In the genomic region with DNA sequence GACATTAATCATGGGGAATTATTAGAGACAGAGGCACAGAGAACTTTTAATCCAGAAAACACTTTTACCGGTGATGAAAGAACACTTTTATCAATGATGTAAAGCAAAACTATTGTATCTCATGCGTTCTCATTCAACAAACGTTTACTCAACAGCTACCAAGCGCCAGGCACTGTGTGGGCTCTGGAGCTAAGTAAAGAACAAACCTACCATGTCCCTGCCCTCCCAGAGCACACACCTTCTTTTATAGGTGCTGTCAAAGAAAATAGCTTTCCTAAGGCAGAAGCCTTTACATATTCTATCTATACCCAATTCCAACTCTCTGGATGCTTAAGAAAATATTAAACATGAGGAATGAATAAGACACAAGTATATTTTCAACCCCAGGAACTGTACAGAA, we compare ENCODE assay signal across 18 cellular contexts.
A peak's percentile ranks its signal among the peaks of the same experiment; 100 is the strongest.
DNase-seq lines count a peak whose midpoint lies in the region; ATAC-seq, FAIRE-seq and TF ChIP-seq lines count a peak whose summit lies in the region.
"Had no signal": no experiment of that assay in that cellular context is flagged by ENCODE, and none has a peak within 500 bp of the region (broad histone marks: within the 10 kb centered on the region; RNA-seq: fewer than 3 reads in every experiment).

No MANE protein-coding gene starts in this region.

- H3K27ac Mint-ChIP-seq in effector memory CD8-positive, alpha-beta T cell, result peak overlapping the region; percentile 55 to 81

- peaks cover 54 to 71% of the 10 kb centered on the region in 2 donors for H3K4me1 Mint-ChIP-seq in effector memory CD8-positive, alpha-beta T cell (ENCODE audit: low read depth in 2 of 2)

- ATAC-seq in effector memory CD8-positive, alpha-beta T cell (replicated peaks), result no peak
- no peak for ATAC-seq in GM18867 (IDR thresholded peaks at IDR 0.05; ENCODE audit: unreplicated experiment)

- H3K4me1 ChIP-seq in BLaER1, result peaks cover 39% of the 10 kb centered on the region

- no peak for TF ChIP-seq POLR2A in erythroblast (IDR thresholded peaks at IDR 0.05; ENCODE audit: low read length)

- H3K4me3 Mint-ChIP-seq in effector memory CD8-positive, alpha-beta T cell, result no peak overlapping the region

- H3K27me3 Mint-ChIP-seq in effector memory CD8-positive, alpha-beta T cell, result no peaks in the 10 kb centered on the region

- FAIRE-seq in urothelium cell line (lab: Jason Lieb, UNC), result no peak

- peaks cover 69% of the 10 kb centered on the region for H4K20me1 ChIP-seq in BLaER1

- no peak overlapping the region for H3K9ac ChIP-seq in BLaER1
- H3K9ac ChIP-seq: BLaER1 treated with 17β-estradiol and CSF1 and Interleukin-3, amounts not matched to agents 10 nM and 100 nM had no signal

- H3K9me3 ChIP-seq in BLaER1, result peaks cover 10% of the 10 kb centered on the region

- peaks cover 15% of the 10 kb centered on the region for H3K36me3 Mint-ChIP-seq in effector memory CD8-positive, alpha-beta T cell (ENCODE audit: insufficient read depth)

- H3K36me3 ChIP-seq in BLaER1, result peaks cover 76% of the 10 kb centered on the region

- H3K9me3 Mint-ChIP-seq in effector memory CD8-positive, alpha-beta T cell, result no peaks in the 10 kb centered on the region
- H3K9me3 Mint-ChIP-seq: CD8-positive, alpha-beta memory T cell had no signal

- DNase-seq in DMS153 (lab: John Stamatoyannopoulos, UW) (peak; percentile 31), urothelium cell line (ENCODE audit: low spot score) (no peak), erythroblast (lab: John Stamatoyannopoulos, UW) (no peak)
- DNase-seq in effector memory CD8-positive, alpha-beta T cell, result no peak
- DNase-seq in stimulated activated CD8-positive, alpha-beta memory T cell treated with anti-CD3 and anti-CD28 coated beads, Interleukin-4, amount 100 ng/mL, for 48 hours, result peak; percentile 7
- DNase-seq: CD8-positive, alpha-beta memory T cell; Kasumi-1; NCI-H1694 treated with DMSO at 0.1 percent for 48 hours; NCI-H2081 treated with DMSO at 0.1 percent for 48 hours; NCI-H446; NCI-H526; SHP77 treated with DMSO at 0.1 percent for 48 hours; SW 1271 had no signal

- no peak overlapping the region for H3K4me3 ChIP-seq in BLaER1
- H3K4me3 ChIP-seq: BLaER1 treated with 17β-estradiol and CSF1 and Interleukin-3, amounts not matched to agents 10 nM and 100 nM; SK-N-MC had no signal

- 0 out of 2 replicates have a peak overlapping the region, but pooled peaks have one; percentile 22 for H3K4me2 ChIP-seq in BLaER1

- no peak overlapping the region for H3K27ac ChIP-seq in BLaER1
- H3K27ac ChIP-seq: BLaER1 treated with 17β-estradiol and CSF1 and Interleukin-3, amounts not matched to agents 10 nM and 100 nM; RWPE1; SK-N-MC had no signal

- H3K27me3 ChIP-seq in BLaER1, result no peaks in the 10 kb centered on the region
- H3K27me3 ChIP-seq: BLaER1 treated with 17β-estradiol and CSF1 and Interleukin-3, amounts not matched to agents 10 nM and 100 nM had no signal

Comparison
In these comparisons a context has a peak if more than half of its experiments do, and no peak if none do; other contexts are left out.
1. DNase-seq: peak in DMS153 (single experiment) and stimulated activated CD8-positive, alpha-beta memory T cell treated with anti-CD3 and anti-CD28 coated beads, Interleukin-4, amount 100 ng/mL, for 48 hours (single experiment); none in effector memory CD8-positive, alpha-beta T cell (0 of 3), urothelium cell line (single experiment) and erythroblast (0 of 2).